In the genomic region with DNA sequence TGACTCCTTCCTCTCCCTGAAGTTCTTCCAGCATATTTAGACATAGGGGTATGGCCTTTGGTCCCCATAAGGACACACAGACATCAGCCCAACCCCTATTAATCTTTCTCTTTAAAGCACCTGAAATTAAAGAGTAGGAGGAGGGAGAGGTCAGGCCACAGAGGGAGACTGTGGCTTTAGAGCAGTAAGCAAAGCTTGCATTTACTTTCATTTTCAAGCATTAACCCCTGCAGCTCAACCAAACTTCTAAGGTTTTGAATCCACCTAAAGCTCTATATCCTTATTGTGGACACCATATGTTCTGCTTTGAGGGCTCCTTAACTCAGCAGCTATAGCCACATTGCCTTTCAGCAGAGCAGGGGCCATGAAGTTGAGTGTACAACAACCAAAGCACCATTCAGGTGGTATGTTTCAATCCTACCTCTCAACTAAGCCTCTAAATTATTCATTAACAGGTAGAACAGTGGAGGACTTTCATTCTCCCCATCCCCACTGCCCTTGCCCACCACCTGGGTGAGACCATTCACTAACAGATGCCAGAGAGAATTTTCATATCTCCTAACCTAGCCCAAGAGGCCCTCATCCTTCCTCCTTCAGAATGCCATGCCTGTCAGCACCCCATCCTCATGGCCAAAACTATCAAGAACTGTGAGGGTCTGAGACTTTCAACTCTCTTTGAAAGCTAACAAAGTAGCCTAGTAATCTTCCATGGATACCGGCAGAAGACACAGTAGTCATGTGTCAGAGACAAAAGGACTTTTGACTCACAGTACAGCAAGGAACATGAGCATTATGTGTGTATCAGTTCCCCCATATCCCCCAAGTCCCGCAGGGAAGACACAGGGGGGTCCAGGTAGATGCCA, we compare ENCODE assay signal across 8 cellular contexts. TPM values are rescaled to one million over a fixed set of nuclear protein-coding genes. Genes with fewer than 3 reads are reported as not detected.
DNase-seq lines count a peak whose midpoint lies in the region; ATAC-seq and TF ChIP-seq lines count a peak whose summit lies in the region.

No MANE protein-coding gene starts in this region.

- peaks cover 0 to 6% of the 10 kb centered on the region in 2 experiments; a peak in 1 of 4 replicates for H3K4me1 ChIP-seq in SK-N-SH (ENCODE audit: control insufficient read depth in 1 of 2, insufficient read depth in 2 of 2, low read depth in 1 of 2, low read length in 1 of 2)

- H3K27me3 ChIP-seq in SK-N-SH (ENCODE audit: insufficient read depth) = no peaks in the 10 kb centered on the region

- H3K36me3 Mint-ChIP-seq in naive B cell = no peaks in the 10 kb centered on the region

- DNase-seq in SK-N-SH (no peak), naive B cell (no peak), GM19240 (ENCODE audit: insufficient read length, low spot score) (no peak), NCI-H2029 treated with DMSO at 0.1 percent for 48 hours (lab: John Stamatoyannopoulos, UW) (no peak), left cardiac atrium (no peak)

- H3F3A ChIP-seq in SK-N-SH (replicated peaks; ENCODE audit: insufficient read depth) = peaks cover 28% of the 10 kb centered on the region

- no peaks in the 10 kb centered on the region for H3K36me3 ChIP-seq in SK-N-SH (replicated peaks in 1 of 2; ENCODE audit: control insufficient read depth in 1 of 2, insufficient read depth in 2 of 2, low read length in 1 of 2)

- no peaks in the 10 kb centered on the region for H3K9me3 ChIP-seq in SK-N-SH

- peak overlapping the region; percentile 54 to 92; a peak in 3 of 4 replicates for H3K27ac ChIP-seq in SK-N-SH (ENCODE audit: low read depth in 2 of 2, low read length in 1 of 2)

- no peak for TF ChIP-seq EP300 in SK-N-SH (IDR thresholded peaks at IDR 0.05; ENCODE audit: borderline replicate concordance in 1 of 2, low read depth in 1 of 2, low read length in 1 of 2)

- no peak for TF ChIP-seq CTCF in SK-N-SH (IDR thresholded peaks at IDR 0.05)

- H3K4me2 ChIP-seq in SK-N-SH = peak overlapping the region; percentile 48

- 85% methylated on average over 2 of the region's 2 CpGs for WGBS in SK-N-SH (ENCODE audit: low lambda C conversion rate)

- intact Hi-C loops in left cardiac atrium (cut with DNase I) = no loop called here

- POLR2A ChIA-PET in SK-N-SH (lab: Yijun Ruan, JAX) = no interaction called here

- H3K27me3 Mint-ChIP-seq in naive B cell = no peaks in the 10 kb centered on the region

- ATAC-seq in GM18867 (IDR thresholded peaks at IDR 0.05; ENCODE audit: unreplicated experiment) (peak; percentile 91), HG02759 (IDR thresholded peaks at IDR 0.05; ENCODE audit: unreplicated experiment) (peak; percentile 94), naive B cell (ENCODE audit: low read depth in 2 of 2) (peak; percentile 25 to 28), esophagus mucosa (no peak), left cardiac atrium (no peak)

- CTCF ChIA-PET in SK-N-SH (lab: Yijun Ruan, JAX) = interaction anchor here (0.5 kb wide), 1 partner anchor 535 kb away, joined by 3 read pairs; no protein-coding TSS in a partner anchor

- H3K4me3 ChIP-seq in SK-N-SH (ENCODE audit: low read depth in 2 of 2, low read length in 1 of 2) = peak overlapping the region in 1 of 2 experiments; percentile 18; a peak in 2 of 4 replicates

- TF ChIP-seq RAD21 in SK-N-SH (IDR thresholded peaks at IDR 0.05; ENCODE audit: low read length) = no peak

- H3K27ac Mint-ChIP-seq in naive B cell = peak overlapping the region in 5 of 6 donors; percentile 35 to 95 (median 60)

- H2AFZ ChIP-seq in SK-N-SH (ENCODE audit: low read depth) = no peak overlapping the region

- no peaks in the 10 kb centered on the region for H3K9me2 ChIP-seq in SK-N-SH

- H3K4me1 Mint-ChIP-seq in naive B cell = peaks cover 12 to 14% (median 14%) of the 10 kb centered on the region in 3 donors

- peak overlapping the region in 3 of 8 donors; percentile 12 to 57 (median 21) for H3K4me3 Mint-ChIP-seq in naive B cell

- H3K79me2 ChIP-seq in SK-N-SH (ENCODE audit: insufficient read depth) = peaks cover 78% of the 10 kb centered on the region

- no peaks in the 10 kb centered on the region for H3K9me3 Mint-ChIP-seq in naive B cell

- H3K9ac ChIP-seq in SK-N-SH = peak overlapping the region; percentile 28; the same call in 1 of the 2 replicates

- H4K20me1 ChIP-seq in SK-N-SH (ENCODE audit: insufficient read depth) = peaks cover 5% of the 10 kb centered on the region; the same call in 1 of the 2 replicates

TF ChIP-seq in SK-N-SH, 30 proteins besides CTCF, POLR2A, EP300 and RAD21:
- TF ChIP-seq, protein P1, sequence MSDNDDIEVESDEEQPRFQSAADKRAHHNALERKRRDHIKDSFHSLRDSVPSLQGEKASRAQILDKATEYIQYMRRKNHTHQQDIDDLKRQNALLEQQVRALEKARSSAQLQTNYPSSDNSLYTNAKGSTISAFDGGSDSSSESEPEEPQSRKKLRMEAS (IDR thresholded peaks at IDR 0.05; ENCODE audit: low read depth) = no peak
- TF ChIP-seq MEF2A (IDR thresholded peaks at IDR 0.05; ENCODE audit: borderline replicate concordance, low read depth) = no peak
- TF ChIP-seq FOXJ3 (CRISPR knock-in tag; IDR thresholded peaks at IDR 0.05) = no peak
- TF ChIP-seq TEAD4 (IDR thresholded peaks at IDR 0.05; ENCODE audit: borderline replicate concordance, insufficient read depth) = no peak
- TF ChIP-seq, protein P2, sequence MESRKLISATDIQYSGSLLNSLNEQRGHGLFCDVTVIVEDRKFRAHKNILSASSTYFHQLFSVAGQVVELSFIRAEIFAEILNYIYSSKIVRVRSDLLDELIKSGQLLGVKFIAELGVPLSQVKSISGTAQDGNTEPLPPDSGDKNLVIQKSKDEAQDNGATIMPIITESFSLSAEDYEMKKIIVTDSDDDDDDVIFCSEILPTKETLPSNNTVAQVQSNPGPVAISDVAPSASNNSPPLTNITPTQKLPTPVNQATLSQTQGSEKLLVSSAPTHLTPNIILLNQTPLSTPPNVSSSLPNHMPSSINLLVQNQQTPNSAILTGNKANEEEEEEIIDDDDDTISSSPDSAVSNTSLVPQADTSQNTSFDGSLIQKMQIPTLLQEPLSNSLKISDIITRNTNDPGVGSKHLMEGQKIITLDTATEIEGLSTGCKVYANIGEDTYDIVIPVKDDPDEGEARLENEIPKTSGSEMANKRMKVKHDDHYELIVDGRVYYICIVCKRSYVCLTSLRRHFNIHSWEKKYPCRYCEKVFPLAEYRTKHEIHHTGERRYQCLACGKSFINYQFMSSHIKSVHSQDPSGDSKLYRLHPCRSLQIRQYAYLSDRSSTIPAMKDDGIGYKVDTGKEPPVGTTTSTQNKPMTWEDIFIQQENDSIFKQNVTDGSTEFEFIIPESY (IDR thresholded peaks at IDR 0.05; ENCODE audit: borderline replicate concordance, low read depth) = no peak
- TF ChIP-seq GATA2 (CRISPR knock-in tag; IDR thresholded peaks at IDR 0.05) = no peak

RNA-seq across cellular contexts. Expression of a gene that starts 20.8 kb away (rescaled TPM):
- polyA plus RNA-seq in SK-N-SH (2012; rRNA removed) (6.4 and 8.0 TPM in 2 replicates), naive B cell (ENCODE audit: low read depth in 6 of 6) (1 to 10 TPM; 3.1 to 8.4 (median 7.8) TPM)
- polyA plus RNA-seq in SK-N-SH (2012; cell fraction: cytosol; rRNA removed) = 7.4 and 7.5 TPM in 2 replicates
- polyA plus RNA-seq in SK-N-SH (2012; cell fraction: nucleus; rRNA removed) = 2.4 and 5.7 TPM in 2 replicates
- total RNA-seq in esophagus mucosa (12.0 TPM), left cardiac atrium (1 to 10 TPM; 6.0 to 6.8 TPM)

RNA-seq across cellular contexts. Expression of a gene that starts 45.2 kb away (rescaled TPM):
- polyA plus RNA-seq in SK-N-SH (2012; rRNA removed) (32.2 and 33.9 TPM in 2 replicates), naive B cell (ENCODE audit: low read depth in 6 of 6) (10 to 100 TPM; 40.1 to 74.5 (median 49.2) TPM)
- 39.5 and 44.6 TPM in 2 replicates for polyA plus RNA-seq in SK-N-SH (2012; cell fraction: cytosol; rRNA removed)
- polyA plus RNA-seq in SK-N-SH (2012; cell fraction: nucleus; rRNA removed) = 14.3 and 31.8 TPM in 2 replicates
- total RNA-seq in esophagus mucosa (24.6 TPM), left cardiac atrium (10 to 100 TPM; 43.4 to 46.9 TPM)

Comparison
In these comparisons a context has a peak if more than half of its experiments do, and no peak if none do; other contexts are left out.
1. ATAC-seq: peak in GM18867 (single experiment), HG02759 (single experiment) and naive B cell (2 of 2); none in esophagus mucosa (single experiment) and left cardiac atrium (0 of 2).